1 cellular context compared by ENCODE assay signal in genomic region chr10:48604408-48605263, GRCh38.
TF ChIP-seq lines count a peak whose summit lies in the region.

A gene with protein sequence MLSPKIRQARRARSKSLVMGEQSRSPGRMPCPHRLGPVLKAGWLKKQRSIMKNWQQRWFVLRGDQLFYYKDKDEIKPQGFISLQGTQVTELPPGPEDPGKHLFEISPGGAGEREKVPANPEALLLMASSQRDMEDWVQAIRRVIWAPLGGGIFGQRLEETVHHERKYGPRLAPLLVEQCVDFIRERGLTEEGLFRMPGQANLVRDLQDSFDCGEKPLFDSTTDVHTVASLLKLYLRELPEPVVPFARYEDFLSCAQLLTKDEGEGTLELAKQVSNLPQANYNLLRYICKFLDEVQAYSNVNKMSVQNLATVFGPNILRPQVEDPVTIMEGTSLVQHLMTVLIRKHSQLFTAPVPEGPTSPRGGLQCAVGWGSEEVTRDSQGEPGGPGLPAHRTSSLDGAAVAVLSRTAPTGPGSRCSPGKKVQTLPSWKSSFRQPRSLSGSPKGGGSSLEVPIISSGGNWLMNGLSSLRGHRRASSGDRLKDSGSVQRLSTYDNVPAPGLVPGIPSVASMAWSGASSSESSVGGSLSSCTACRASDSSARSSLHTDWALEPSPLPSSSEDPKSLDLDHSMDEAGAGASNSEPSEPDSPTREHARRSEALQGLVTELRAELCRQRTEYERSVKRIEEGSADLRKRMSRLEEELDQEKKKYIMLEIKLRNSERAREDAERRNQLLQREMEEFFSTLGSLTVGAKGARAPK (minus strand): TSS chr10:48605073. CDS start chr10:48604796, 277 bp downstream.

TF ChIP-seq in endothelial cell of umbilical vein, 7 proteins besides CTCF, POLR2A, EP300 and RAD21:
- TF ChIP-seq POLR2AphosphoS5 (IDR thresholded peaks at IDR 0.05; ENCODE audit: insufficient read depth, low read depth, low read length) = peak; percentile 38
- TF ChIP-seq MYC (IDR thresholded peaks at IDR 0.05; ENCODE audit: low read depth, low read length) = no peak
- no peak for TF ChIP-seq FOS (IDR thresholded peaks at IDR 0.05; ENCODE audit: borderline replicate concordance, insufficient read depth, low read length)
- TF ChIP-seq GATA2 (IDR thresholded peaks at IDR 0.05; ENCODE audit: insufficient read depth, insufficient read length, low read depth, low read length) = no peak
- TF ChIP-seq, protein P1, sequence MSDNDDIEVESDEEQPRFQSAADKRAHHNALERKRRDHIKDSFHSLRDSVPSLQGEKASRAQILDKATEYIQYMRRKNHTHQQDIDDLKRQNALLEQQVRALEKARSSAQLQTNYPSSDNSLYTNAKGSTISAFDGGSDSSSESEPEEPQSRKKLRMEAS (IDR thresholded peaks at IDR 0.05; ENCODE audit: insufficient read depth, insufficient read length) = peak; percentile 42
- no peak for TF ChIP-seq EZH2 (IDR thresholded peaks at IDR 0.05; ENCODE audit: borderline replicate concordance, low read depth, low read length, severe bottlenecking)
- TF ChIP-seq JUN (IDR thresholded peaks at IDR 0.05; ENCODE audit: borderline replicate concordance, insufficient read depth, insufficient read length, low read depth) = no peak
TF ChIP-seq in endothelial cell of umbilical vein: peak in this region for 2.
